ENCODE assay signal across 9 cellular contexts in the genomic region with DNA sequence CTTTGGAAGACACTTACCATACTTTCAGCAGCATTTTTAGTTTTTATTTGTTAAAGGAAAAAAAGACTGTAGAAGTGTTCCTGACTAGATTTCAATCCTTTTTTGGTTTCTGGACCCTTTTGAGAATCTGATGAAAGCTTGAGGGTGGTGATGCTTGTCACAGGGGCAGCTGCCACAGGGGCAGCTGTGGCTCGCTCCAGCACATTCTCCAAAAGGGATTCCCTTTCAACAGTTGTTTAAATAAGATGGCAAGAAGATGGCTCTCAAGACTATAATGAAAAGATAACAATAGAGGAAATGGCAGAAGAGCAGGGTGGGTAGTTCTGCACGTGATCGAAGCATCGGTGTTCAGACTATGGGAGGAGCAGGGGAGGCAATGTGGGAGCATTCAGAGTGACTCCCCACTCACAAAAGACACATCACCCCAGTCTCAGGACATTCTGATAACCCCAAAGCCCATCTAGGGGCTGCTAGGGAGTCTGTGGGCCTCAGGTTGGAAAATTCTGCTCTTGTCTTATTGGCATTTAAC. TPM values are rescaled to one million over a fixed set of nuclear protein-coding genes. Genes with fewer than 3 reads are reported as not detected.
DNase-seq lines count a peak whose midpoint lies in the region; ATAC-seq, FAIRE-seq and TF ChIP-seq lines count a peak whose summit lies in the region.
"Had no signal": no experiment of that assay in that cellular context is flagged by ENCODE, and none has a peak within 500 bp of the region (broad histone marks: within the 10 kb centered on the region; RNA-seq: fewer than 3 reads in every experiment).

No MANE protein-coding gene starts in this region.

- H3K4me1 ChIP-seq in HepG2 (ENCODE audit: insufficient read depth, low read length) (peaks cover 27% of the 10 kb centered on the region), stomach (peaks cover 11 to 69% (median 39%) of the 10 kb centered on the region in 4 donors)

- H3K27me3 ChIP-seq in HepG2 (ENCODE audit: control insufficient read depth in 1 of 2, insufficient read depth in 2 of 2, low read length in 2 of 2) = no peaks in the 10 kb centered on the region
- no peaks in the 10 kb centered on the region for H3K27me3 ChIP-seq in stomach

- no peak overlapping the region for H3K27ac ChIP-seq in HepG2 (ENCODE audit: extremely low read length, insufficient read depth, low read length)
- H3K27ac ChIP-seq in stomach = peak overlapping the region in 2 of 5 donors; percentile 3 to 52

- POLR2A ChIA-PET in HepG2 (lab: Yijun Ruan, JAX) = no interaction called here

- no TSS peak for BruUV-seq in HepG2 (replicated peaks; lab: Mats Ljungman, UMichigan)

- no peak for FAIRE-seq in HepG2 (lab: Jason Lieb, UNC)
- FAIRE-seq in RCC 7860 (lab: Jason Lieb, UNC) = no peak

- H3K36me3 Mint-ChIP-seq in CD14-positive monocyte = peaks cover 6 to 21% of the 10 kb centered on the region in 2 donors
- peaks cover 12% of the 10 kb centered on the region for H3K36me3 Mint-ChIP-seq in central memory CD8-positive, alpha-beta T cell (ENCODE audit: insufficient read depth)

- no peak for DNase-seq in CD14-positive monocyte (ENCODE audit: low spot score)
- no peak for DNase-seq in central memory CD8-positive, alpha-beta T cell (ENCODE audit: low spot score in 2 of 2)
- DNase-seq in DMS53 treated with DMSO at 0.1 percent for 48 hours (lab: John Stamatoyannopoulos, UW; ENCODE audit: unreplicated experiment) = no peak
- DNase-seq in HepG2 (ENCODE audit: low spot score) = no peak
- DNase-seq in stomach = no peak
- DNase-seq in RCC 7860 (ENCODE audit: low spot score) = no peak
- DNase-seq: NCI-H510A had no signal

- TF ChIP-seq POLR2A in HepG2 (IDR thresholded peaks at IDR 0.05; ENCODE audit: insufficient read depth in 1 of 2, low read depth in 2 of 2, low read length in 2 of 2) (no peak), stomach (IDR thresholded peaks at IDR 0.05) (no peak)

- in situ Hi-C loops in HepG2 (cut with HindIII; ENCODE audit: extremely low pct_ligation_motif_present, low pct_unique_long_range_greater_than_20kb) = no loop called here

- H3K4me3 ChIP-seq in HepG2 (replicated peaks in 1 of 3; ENCODE audit: insufficient read depth in 1 of 3, low read depth in 2 of 3, low read length in 3 of 3) (no peak overlapping the region), stomach (no peak overlapping the region)

- H3K27me3 Mint-ChIP-seq in CD14-positive monocyte (ENCODE audit: low read depth in 3 of 3) = peaks cover 0 to 3% (median under 1%) of the 10 kb centered on the region in 3 donors
- H3K27me3 Mint-ChIP-seq in central memory CD8-positive, alpha-beta T cell = no peaks in the 10 kb centered on the region

- CTCF ChIA-PET in HepG2 (lab: Yijun Ruan, JAX; ENCODE audit: low intra/inter-chr PET ratio, low total read pairs) = no interaction called here

- no peak overlapping the region for H3K9ac ChIP-seq in HepG2 (ENCODE audit: insufficient read depth, low read depth, low read length)

- no peak overlapping the region for H3K4me2 ChIP-seq in HepG2 (ENCODE audit: low read depth, low read length)

- H4K20me1 ChIP-seq in HepG2 (ENCODE audit: insufficient read depth, low read length) = no peaks in the 10 kb centered on the region

- TF ChIP-seq CTCF in CD14-positive monocyte (IDR thresholded peaks at IDR 0.05) (no peak), HepG2 (CRISPR knock-in tag; IDR thresholded peaks at IDR 0.05) (no peak), stomach (IDR thresholded peaks at IDR 0.05) (no peak)

- peak overlapping the region; percentile 28 to 81 (median 70) for H3K27ac Mint-ChIP-seq in CD14-positive monocyte
- H3K27ac Mint-ChIP-seq in central memory CD8-positive, alpha-beta T cell (ENCODE audit: low read depth) = peak overlapping the region; percentile 97

- no peak overlapping the region for H2AFZ ChIP-seq in HepG2 (ENCODE audit: low read length)

- ATAC-seq in GM19467 (IDR thresholded peaks at IDR 0.05; ENCODE audit: unreplicated experiment) (peak; percentile 1), HG03520 (IDR thresholded peaks at IDR 0.05; ENCODE audit: unreplicated experiment) (peak; percentile 1), HepG2 (no peak)
- peak; percentile 12 for ATAC-seq in central memory CD8-positive, alpha-beta T cell (replicated peaks; ENCODE audit: extremely low read depth, poor library complexity, severe bottlenecking)

- H3K79me2 ChIP-seq in HepG2 (ENCODE audit: insufficient read depth, low read length) = peaks cover 2% of the 10 kb centered on the region

- 96% methylated on average over 4 of the region's 4 CpGs for WGBS in HepG2 (ENCODE audit: low lambda C conversion rate)
- WGBS in stomach, 5 donors = 66 to 85% (median 83%) methylated on average over 4 of the region's 4 CpGs

- TF ChIP-seq EP300 in HepG2 (IDR thresholded peaks at IDR 0.05; ENCODE audit: low read depth in 2 of 2, low read length in 2 of 2) = no peak
- no peak for TF ChIP-seq EP300 in HepG2 (CRISPR knock-in tag; IDR thresholded peaks at IDR 0.05; ENCODE audit: borderline replicate concordance)
- TF ChIP-seq EP300 in stomach (IDR thresholded peaks at IDR 0.05) = no peak

- no peaks in the 10 kb centered on the region for H3K9me3 Mint-ChIP-seq in CD14-positive monocyte
- no peaks in the 10 kb centered on the region for H3K9me3 Mint-ChIP-seq in central memory CD8-positive, alpha-beta T cell

- intact Hi-C loops in CD14-positive monocyte (cut with micrococcal nuclease) = loop anchor here in 1 of 2 donors (5.0 kb wide), 1 partner anchor 37 kb away; no protein-coding TSS in a partner anchor
- intact Hi-C loops in HepG2 (cut with micrococcal nuclease; ENCODE audit: unreplicated experiment) = no loop called here
- intact Hi-C loops in stomach (cut with DNase I; ENCODE audit: low total_unique reads) = no loop called here

- H3K36me3 ChIP-seq in HepG2 (replicated peaks in 1 of 2; ENCODE audit: control insufficient read depth in 1 of 2, insufficient read depth in 2 of 2, low read length in 2 of 2) (no peaks in the 10 kb centered on the region), stomach (no peaks in the 10 kb centered on the region)

- H3K4me3 Mint-ChIP-seq in CD14-positive monocyte = peak overlapping the region in 1 of 2 donors; percentile 82
- peak overlapping the region; percentile 88 for H3K4me3 Mint-ChIP-seq in central memory CD8-positive, alpha-beta T cell

- TF ChIP-seq RAD21 in HepG2 (CRISPR knock-in tag; IDR thresholded peaks at IDR 0.05) = no peak

- no peaks in the 10 kb centered on the region for H3K9me3 ChIP-seq in HepG2 (ENCODE audit: low read length)
- H3K9me3 ChIP-seq in stomach = no peaks in the 10 kb centered on the region

- peaks cover 75% of the 10 kb centered on the region for H3K4me1 Mint-ChIP-seq in CD14-positive monocyte
- peaks cover 75% of the 10 kb centered on the region for H3K4me1 Mint-ChIP-seq in central memory CD8-positive, alpha-beta T cell

TF ChIP-seq in HepG2, 621 proteins besides CTCF, POLR2A, EP300 and RAD21 (continues in another document):
- TF ChIP-seq NFYC (CRISPR knock-in tag; IDR thresholded peaks at IDR 0.05) (no peak), ATF7 (IDR thresholded peaks at IDR 0.05) (no peak), ATF7 (CRISPR knock-in tag; IDR thresholded peaks at IDR 0.05) (no peak), ZFP41 (CRISPR knock-in tag; IDR thresholded peaks at IDR 0.05; ENCODE audit: borderline replicate concordance) (no peak), ARID3A (IDR thresholded peaks at IDR 0.05; ENCODE audit: low read depth, low read length) (no peak)
- TF ChIP-seq, protein P1, sequence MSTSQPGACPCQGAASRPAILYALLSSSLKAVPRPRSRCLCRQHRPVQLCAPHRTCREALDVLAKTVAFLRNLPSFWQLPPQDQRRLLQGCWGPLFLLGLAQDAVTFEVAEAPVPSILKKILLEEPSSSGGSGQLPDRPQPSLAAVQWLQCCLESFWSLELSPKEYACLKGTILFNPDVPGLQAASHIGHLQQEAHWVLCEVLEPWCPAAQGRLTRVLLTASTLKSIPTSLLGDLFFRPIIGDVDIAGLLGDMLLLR (CRISPR knock-in tag; IDR thresholded peaks at IDR 0.05) = no peak

RNA-seq across cellular contexts. Expression of gene TNFAIP8, which starts 46.5 kb away (rescaled TPM):
- polyA plus RNA-seq in CD14-positive monocyte (10 to 100 TPM; 47.0 to 55.5 TPM), HepG2 (2011; rRNA removed) (4.9 and 6.4 TPM in 2 replicates), stomach (10 to 100 TPM in 2 of 3 donors, 1 to 10 TPM in 1; 9.6 to 18.4 (median 14.9) TPM)
- total RNA-seq in HepG2 (2016; rRNA removed; fragmentation: Illumina TruSeq; extraction: Trizol) (11.2 and 14.9 TPM in 2 replicates), stomach (10 to 100 TPM in 3 of 5 donors, 1 to 10 TPM in 2; 1.2 to 37.1 (median 10.7) TPM)
- total RNA-seq in HepG2 (2016; cell fraction: cytosol; rRNA removed; fragmentation: Illumina TruSeq; extraction: Trizol; ENCODE audit: low read depth) = 3.2 and 3.7 TPM in 2 replicates
- 13.3 and 15.4 TPM in 2 replicates for total RNA-seq in HepG2 (2016; cell fraction: insoluble cytoplasmic fraction; rRNA removed; fragmentation: Illumina TruSeq; extraction: Trizol)
- total RNA-seq in HepG2 (2016; cell fraction: membrane; rRNA removed; fragmentation: Illumina TruSeq; extraction: Trizol) = 7.0 and 8.4 TPM in 2 replicates
- total RNA-seq in HepG2 (2016; cell fraction: nucleus; rRNA removed; fragmentation: Illumina TruSeq; extraction: Trizol) = 3.7 and 5.8 TPM in 2 replicates
- polyA plus RNA-seq in HepG2 (2011; cell fraction: cytosol; rRNA removed) = 6.7 and 7.1 TPM in 2 replicates
- polyA plus RNA-seq in HepG2 (2011; cell fraction: nucleus; rRNA removed) = 2.5 TPM in 2 replicates
- polyA plus RNA-seq in HepG2 (2012) = 6.2 and 6.6 TPM in 2 replicates
- 1.0 and 1.2 TPM in 2 replicates for polyA plus RNA-seq in HepG2 (2016; cell fraction: cytosol; fragmentation: Illumina TruSeq; extraction: Trizol; ENCODE audit: low read depth)
- polyA plus RNA-seq in HepG2 (2016; cell fraction: insoluble cytoplasmic fraction; fragmentation: Illumina TruSeq; extraction: Trizol; ENCODE audit: low read depth) = 16.1 and 16.3 TPM in 2 replicates
- polyA plus RNA-seq in HepG2 (2016; cell fraction: membrane; fragmentation: Illumina TruSeq; extraction: Trizol; ENCODE audit: low read depth) = 2.5 and 2.7 TPM in 2 replicates
- polyA plus RNA-seq in HepG2 (2016; cell fraction: nucleus; fragmentation: Illumina TruSeq; extraction: Trizol; ENCODE audit: insufficient read depth, low read depth) = 5.1 and 5.5 TPM in 2 replicates
- 3.0 and 11.3 TPM in 2 replicates for polyA minus RNA-seq in HepG2 (2011; rRNA and poly(A)+ RNA removed; ENCODE audit: low replicate concordance)
- polyA minus RNA-seq in HepG2 (2011; cell fraction: cytosol; rRNA and poly(A)+ RNA removed) = 8.5 and 9.0 TPM in 2 replicates
- polyA minus RNA-seq in HepG2 (2011; cell fraction: nucleus; rRNA and poly(A)+ RNA removed) = 5.5 and 10.3 TPM in 2 replicates
